In the genomic region with DNA sequence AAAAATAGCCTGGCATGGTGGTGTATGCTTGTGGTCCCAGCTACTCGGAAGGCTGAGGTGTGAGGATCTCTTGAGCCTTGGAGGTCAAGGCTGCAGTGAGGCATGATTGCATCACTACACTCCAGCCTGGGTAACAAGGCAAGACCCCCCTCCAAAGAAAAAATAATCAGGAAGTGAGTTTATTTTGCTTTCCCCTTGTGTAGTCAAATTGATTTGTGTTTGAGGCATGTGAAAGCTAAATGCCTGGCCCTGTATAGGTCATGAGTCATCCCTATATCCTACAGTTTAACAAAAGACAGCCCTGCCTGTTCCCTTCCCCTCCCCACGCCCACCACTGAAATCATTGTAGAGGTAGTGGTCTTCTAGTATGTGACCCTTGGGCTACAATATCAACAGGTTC, we compare ENCODE assay signal across 15 cellular contexts.
DNase-seq lines count a peak whose midpoint lies in the region; ATAC-seq and TF ChIP-seq lines count a peak whose summit lies in the region.
"Had no signal": no experiment of that assay in that cellular context is flagged by ENCODE, and none has a peak within 500 bp of the region (broad histone marks: within the 10 kb centered on the region; RNA-seq: fewer than 3 reads in every experiment).

No MANE protein-coding gene starts in this region.

- H3K27me3 Mint-ChIP-seq in activated CD4-positive, alpha-beta T cell treated with anti-CD3 and anti-CD28 coated beads, Interleukin-2, amount 10 ng/mL, durations not matched to agents 24 days and 14 days = no peaks in the 10 kb centered on the region
- H3K27me3 Mint-ChIP-seq: activated naive CD8-positive, alpha-beta T cell treated with anti-CD3 and anti-CD28 coated beads for 36 hours had no signal

- no peaks in the 10 kb centered on the region for H3K9me3 ChIP-seq in SK-N-SH
- H3K9me3 ChIP-seq in thyroid gland = no peaks in the 10 kb centered on the region
- H3K9me3 ChIP-seq: transverse colon had no signal

- TF ChIP-seq CTCF in SK-N-SH (IDR thresholded peaks at IDR 0.05) (no peak), fibroblast of villous mesenchyme (IDR thresholded peaks at IDR 0.05; ENCODE audit: insufficient read depth, low read depth, low read length) (no peak), thyroid gland (IDR thresholded peaks at IDR 0.05) (no peak)

- H3K27me3 ChIP-seq in SK-N-SH (ENCODE audit: insufficient read depth) = no peaks in the 10 kb centered on the region
- no peaks in the 10 kb centered on the region for H3K27me3 ChIP-seq in thyroid gland
- H3K27me3 ChIP-seq: transverse colon had no signal

- H3K36me3 Mint-ChIP-seq in activated CD4-positive, alpha-beta T cell treated with anti-CD3 and anti-CD28 coated beads, Interleukin-2, amount 10 ng/mL, durations not matched to agents 24 days and 14 days (ENCODE audit: low read depth) = peaks cover 10% of the 10 kb centered on the region
- H3K36me3 Mint-ChIP-seq: activated naive CD8-positive, alpha-beta T cell treated with anti-CD3 and anti-CD28 coated beads for 36 hours had no signal

- H3K79me2 ChIP-seq in SK-N-SH (ENCODE audit: insufficient read depth) = peaks cover 37% of the 10 kb centered on the region

- no peak overlapping the region for H3K27ac Mint-ChIP-seq in activated CD4-positive, alpha-beta T cell treated with anti-CD3 and anti-CD28 coated beads, Interleukin-2, amount 10 ng/mL, durations not matched to agents 24 days and 14 days
- H3K27ac Mint-ChIP-seq: activated naive CD8-positive, alpha-beta T cell treated with anti-CD3 and anti-CD28 coated beads for 36 hours had no signal

- no peaks in the 10 kb centered on the region for H4K20me1 ChIP-seq in SK-N-SH (ENCODE audit: insufficient read depth)

- TF ChIP-seq EP300 in SK-N-SH (IDR thresholded peaks at IDR 0.05; ENCODE audit: borderline replicate concordance in 1 of 2, low read depth in 1 of 2, low read length in 1 of 2) = peak in 1 of 2 experiments; percentile 88; a peak in 2 of 4 replicates

- peaks cover 42% of the 10 kb centered on the region for H3K4me1 Mint-ChIP-seq in activated CD4-positive, alpha-beta T cell treated with anti-CD3 and anti-CD28 coated beads, Interleukin-2, amount 10 ng/mL, durations not matched to agents 24 days and 14 days

- H2AFZ ChIP-seq in SK-N-SH (ENCODE audit: low read depth) = peak overlapping the region; percentile 39

- peak overlapping the region; percentile 21 for H3K4me3 Mint-ChIP-seq in activated CD4-positive, alpha-beta T cell treated with anti-CD3 and anti-CD28 coated beads, Interleukin-2, amount 10 ng/mL, durations not matched to agents 24 days and 14 days
- H3K4me3 Mint-ChIP-seq: activated naive CD8-positive, alpha-beta T cell treated with anti-CD3 and anti-CD28 coated beads for 36 hours; nephron had no signal

- peak overlapping the region; percentile 54; the same call in 1 of the 2 replicates for H3K4me2 ChIP-seq in SK-N-SH

- peaks cover 42% of the 10 kb centered on the region for H3F3A ChIP-seq in SK-N-SH (replicated peaks; ENCODE audit: insufficient read depth)

- no peak for TF ChIP-seq POLR2A in thyroid gland (IDR thresholded peaks at IDR 0.05)

- intact Hi-C loops in activated CD4-positive, alpha-beta T cell treated with anti-CD3 and anti-CD28 coated beads, Interleukin-2, amount 10 ng/mL, durations not matched to agents 24 days and 14 days (cut with micrococcal nuclease) = loop anchor here (5.0 kb wide), 1 partner anchor 103 kb away; no protein-coding TSS in a partner anchor
- intact Hi-C loops in thyroid gland (cut with DNase I) = no loop called here

- H3K36me3 ChIP-seq in SK-N-SH (replicated peaks in 1 of 2; ENCODE audit: control insufficient read depth in 1 of 2, insufficient read depth in 2 of 2, low read length in 1 of 2) = no peaks in the 10 kb centered on the region
- no peaks in the 10 kb centered on the region for H3K36me3 ChIP-seq in thyroid gland
- H3K36me3 ChIP-seq: transverse colon had no signal

- DNase-seq in activated CD4-positive, alpha-beta T cell treated with anti-CD3 and anti-CD28 coated beads, Interleukin-2, amount 10 ng/mL, durations not matched to agents 24 days and 14 days = no peak
- DNase-seq in activated CD4-positive, alpha-beta T cell treated with anti-CD3 and anti-CD28 coated beads for 48 hours = no peak
- DNase-seq in SK-N-SH = no peak
- peak; percentile 68 for DNase-seq in fibroblast of villous mesenchyme (ENCODE audit: low read depth)
- DNase-seq in thyroid gland = no peak
- no peak for DNase-seq in NCI-H2196 (lab: John Stamatoyannopoulos, UW; ENCODE audit: unreplicated experiment)
- DNase-seq in midbrain (lab: John Stamatoyannopoulos, UW) = no peak
- DNase-seq: activated naive CD8-positive, alpha-beta T cell treated with anti-CD3 and anti-CD28 coated beads for 36 hours; activated T-cell treated with anti-CD3 and anti-CD28 coated beads for 4 hours; NCI-H345; stimulated activated CD4-positive, alpha-beta T cell treated with anti-CD3 and anti-CD28 coated beads, Interleukin-2, amount 100 ng/mL, for 24 hours; stimulated activated CD8-positive, alpha-beta memory T cell treated with anti-CD3 and anti-CD28 coated beads, Interleukin-4, amount 100 ng/mL, for 48 hours; transverse colon had no signal

- H3K9me3 Mint-ChIP-seq in activated CD4-positive, alpha-beta T cell treated with anti-CD3 and anti-CD28 coated beads, Interleukin-2, amount 10 ng/mL, durations not matched to agents 24 days and 14 days = peaks cover 6% of the 10 kb centered on the region
- H3K9me3 Mint-ChIP-seq: nephron had no signal

- H3K9me2 ChIP-seq in SK-N-SH = no peaks in the 10 kb centered on the region

- CTCF ChIA-PET in SK-N-SH (lab: Yijun Ruan, JAX) = interaction anchor here (0.6 to 0.9 kb wide), 3 partner anchors 9 to 183 kb away, joined by 3 read pairs; no protein-coding TSS in a partner anchor

- no peak for ATAC-seq in GM19452 (IDR thresholded peaks at IDR 0.05; ENCODE audit: unreplicated experiment)

- TF ChIP-seq RAD21 in SK-N-SH (IDR thresholded peaks at IDR 0.05; ENCODE audit: low read length) = no peak

- POLR2A ChIA-PET in SK-N-SH (lab: Yijun Ruan, JAX) = no interaction called here

- 45% methylated on average over 2 of the region's 2 CpGs for WGBS in SK-N-SH (ENCODE audit: low lambda C conversion rate)
- 85 to 94% methylated on average over 2 of the region's 2 CpGs for WGBS in thyroid gland, 2 donors

- peak overlapping the region; percentile 59 for H3K9ac ChIP-seq in SK-N-SH

- H3K27ac ChIP-seq in SK-N-SH (ENCODE audit: low read depth in 2 of 2, low read length in 1 of 2) (peak overlapping the region; percentile 50 to 99; a peak in 3 of 4 replicates), thyroid gland (peak overlapping the region; percentile 7 to 56 (median 29))
- H3K27ac ChIP-seq: transverse colon had no signal

- H3K4me3 ChIP-seq in SK-N-SH (ENCODE audit: low read depth in 2 of 2, low read length in 1 of 2) = no peak overlapping the region
- H3K4me3 ChIP-seq in fibroblast of villous mesenchyme (ENCODE audit: low read depth, low read length) = no peak overlapping the region
- H3K4me3 ChIP-seq in thyroid gland (replicated peaks in 1 of 3) = no peak overlapping the region
- H3K4me3 ChIP-seq: transverse colon had no signal

- H3K4me1 ChIP-seq in SK-N-SH (ENCODE audit: control insufficient read depth in 1 of 2, insufficient read depth in 2 of 2, low read depth in 1 of 2, low read length in 1 of 2) (peaks cover 0 to 42% of the 10 kb centered on the region in 2 experiments; a peak in 3 of 4 replicates), thyroid gland (peaks cover 19 to 20% of the 10 kb centered on the region in 2 donors)

TF ChIP-seq in SK-N-SH, 30 proteins besides CTCF, POLR2A, EP300 and RAD21 (continues in another document):
- peak; percentile 76 for TF ChIP-seq FOSL2 (IDR thresholded peaks at IDR 0.05; ENCODE audit: borderline replicate concordance, low read depth)
- TF ChIP-seq MXI1 (IDR thresholded peaks at IDR 0.05; ENCODE audit: low read depth, low read length) = no peak
- TF ChIP-seq SIN3A (IDR thresholded peaks at IDR 0.05; ENCODE audit: borderline replicate concordance, low read depth, low read length) = no peak
- no peak for TF ChIP-seq FOXJ3 (CRISPR knock-in tag; IDR thresholded peaks at IDR 0.05)
- TF ChIP-seq NRF1 (IDR thresholded peaks at IDR 0.05; ENCODE audit: low read depth, low read length) = no peak
- TF ChIP-seq ELF1 (IDR thresholded peaks at IDR 0.05) = peak; percentile 34; the same call in 1 of the 2 replicates
- TF ChIP-seq, protein P1, sequence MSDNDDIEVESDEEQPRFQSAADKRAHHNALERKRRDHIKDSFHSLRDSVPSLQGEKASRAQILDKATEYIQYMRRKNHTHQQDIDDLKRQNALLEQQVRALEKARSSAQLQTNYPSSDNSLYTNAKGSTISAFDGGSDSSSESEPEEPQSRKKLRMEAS (IDR thresholded peaks at IDR 0.05; ENCODE audit: low read depth) = peak; percentile 29
- TF ChIP-seq RFX5 (IDR thresholded peaks at IDR 0.05; ENCODE audit: low read length) = no peak
- no peak for TF ChIP-seq EZH2phosphoT487 (IDR thresholded peaks at IDR 0.05; ENCODE audit: borderline replicate concordance, low read depth)
- TF ChIP-seq, protein P2, sequence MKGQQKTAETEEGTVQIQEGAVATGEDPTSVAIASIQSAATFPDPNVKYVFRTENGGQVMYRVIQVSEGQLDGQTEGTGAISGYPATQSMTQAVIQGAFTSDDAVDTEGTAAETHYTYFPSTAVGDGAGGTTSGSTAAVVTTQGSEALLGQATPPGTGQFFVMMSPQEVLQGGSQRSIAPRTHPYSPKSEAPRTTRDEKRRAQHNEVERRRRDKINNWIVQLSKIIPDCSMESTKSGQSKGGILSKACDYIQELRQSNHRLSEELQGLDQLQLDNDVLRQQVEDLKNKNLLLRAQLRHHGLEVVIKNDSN (IDR thresholded peaks at IDR 0.05; ENCODE audit: borderline replicate concordance, low read depth) = no peak
- TF ChIP-seq NFIC (IDR thresholded peaks at IDR 0.05; ENCODE audit: borderline replicate concordance) = peak; percentile 72; the same call in 1 of the 2 replicates
- TF ChIP-seq, protein P3, sequence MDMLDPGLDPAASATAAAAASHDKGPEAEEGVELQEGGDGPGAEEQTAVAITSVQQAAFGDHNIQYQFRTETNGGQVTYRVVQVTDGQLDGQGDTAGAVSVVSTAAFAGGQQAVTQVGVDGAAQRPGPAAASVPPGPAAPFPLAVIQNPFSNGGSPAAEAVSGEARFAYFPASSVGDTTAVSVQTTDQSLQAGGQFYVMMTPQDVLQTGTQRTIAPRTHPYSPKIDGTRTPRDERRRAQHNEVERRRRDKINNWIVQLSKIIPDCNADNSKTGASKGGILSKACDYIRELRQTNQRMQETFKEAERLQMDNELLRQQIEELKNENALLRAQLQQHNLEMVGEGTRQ (IDR thresholded peaks at IDR 0.05; ENCODE audit: borderline replicate concordance, low read depth, low read length) = no peak
- peak; percentile 88 for TF ChIP-seq TCF12 (IDR thresholded peaks at IDR 0.05)
- TF ChIP-seq JUND (IDR thresholded peaks at IDR 0.05) = peak; percentile 82
- no peak for TF ChIP-seq GABPA (IDR thresholded peaks at IDR 0.05; ENCODE audit: low read depth)
- TF ChIP-seq YY1 (IDR thresholded peaks at IDR 0.05; ENCODE audit: low read depth) = no peak
- no peak for TF ChIP-seq TAF1 (IDR thresholded peaks at IDR 0.05; ENCODE audit: borderline replicate concordance, low read depth, low read length)
- TF ChIP-seq RXRA (IDR thresholded peaks at IDR 0.05; ENCODE audit: borderline replicate concordance, low read depth) = peak; percentile 76
